ENCODE assay signal across 8 cellular contexts in the genomic region with DNA sequence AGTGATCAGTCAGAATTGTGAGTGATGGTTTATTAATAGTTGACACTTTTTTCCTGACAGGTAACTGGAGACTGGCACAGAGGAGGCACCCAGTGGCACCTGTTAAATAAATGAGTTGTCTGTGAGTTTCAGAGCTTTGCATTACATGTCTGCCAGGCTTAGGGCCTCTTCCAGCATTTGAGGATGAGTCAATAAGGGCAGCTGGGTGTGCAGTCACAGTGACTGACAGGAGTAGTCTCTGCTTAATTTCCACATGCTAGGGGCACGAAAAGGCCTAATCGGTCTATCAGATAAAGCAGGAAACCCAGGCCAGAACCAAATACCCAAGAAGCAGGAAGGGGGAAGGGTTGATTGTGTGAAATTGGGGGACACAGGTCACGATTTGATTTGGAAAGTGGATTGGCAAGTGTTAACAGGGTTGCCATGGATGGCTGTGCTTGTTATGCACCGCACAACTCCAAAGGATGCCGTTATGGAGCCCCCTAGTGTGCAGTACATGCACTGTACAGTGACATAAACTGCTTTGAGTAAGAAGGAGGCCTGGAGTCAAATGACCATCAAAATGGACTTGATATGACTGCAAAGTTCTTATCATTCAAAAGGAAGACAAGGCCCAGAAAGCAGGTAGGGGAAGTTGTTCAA.
DNase-seq lines count a peak whose midpoint lies in the region; ATAC-seq and TF ChIP-seq lines count a peak whose summit lies in the region.

No MANE protein-coding gene starts in this region.

- no peaks in the 10 kb centered on the region for H3K36me3 Mint-ChIP-seq in osteocyte (ENCODE audit: unreplicated experiment)

- DNase-seq in AG09309 (ENCODE audit: low read depth), result peak; percentile 10
- peak; percentile 14 for DNase-seq in NK-92 (lab: John Stamatoyannopoulos, UW; ENCODE audit: unreplicated experiment)
- peak; percentile 41 for DNase-seq in activated T-cell treated with anti-CD3 and anti-CD28 coated beads for 1 hour (ENCODE audit: low read depth)
- peak; percentile 52 for DNase-seq in fibroblast of mammary gland (ENCODE audit: low read depth)
- DNase-seq in osteocyte (ENCODE audit: extremely low spot score, unreplicated experiment), result no peak
- peak; percentile 20 to 37 for DNase-seq in uterus

- H3K27me3 ChIP-seq in uterus, result no peaks in the 10 kb centered on the region

- no peak overlapping the region for H3K4me3 Mint-ChIP-seq in osteocyte (ENCODE audit: unreplicated experiment)

- H3K4me1 ChIP-seq in uterus, result no peaks in the 10 kb centered on the region

- no peak for TF ChIP-seq POLR2A in uterus (IDR thresholded peaks at IDR 0.05)

- TF ChIP-seq CTCF in AG09309 (IDR thresholded peaks at IDR 0.05; ENCODE audit: control insufficient read depth, insufficient read depth, low read depth, low read length, missing control alignments), result peak; percentile 63
- TF ChIP-seq CTCF in fibroblast of mammary gland (conservative IDR thresholded peaks at IDR 0.05; ENCODE audit: control insufficient read depth, insufficient read depth, low read depth, low read length), result peak; percentile 68
- TF ChIP-seq CTCF in osteocyte (IDR thresholded peaks at IDR 0.05), result peak; percentile 71
- peak; percentile 35 to 49 (median 39) for TF ChIP-seq CTCF in uterus (IDR thresholded peaks at IDR 0.05)

- H3K36me3 ChIP-seq in uterus, result no peaks in the 10 kb centered on the region

- ATAC-seq in GM18861 (IDR thresholded peaks at IDR 0.05; ENCODE audit: unreplicated experiment) (peak; percentile 73), HG03280 (IDR thresholded peaks at IDR 0.05; ENCODE audit: unreplicated experiment) (peak; percentile 78)

- no peak overlapping the region for H3K4me3 ChIP-seq in AG09309 (ENCODE audit: control insufficient read depth, low read depth, low read length)
- H3K4me3 ChIP-seq in fibroblast of mammary gland (ENCODE audit: control insufficient read depth, low read depth, low read length), result no peak overlapping the region
- no peak overlapping the region for H3K4me3 ChIP-seq in uterus

- H3K27ac ChIP-seq in uterus, result no peak overlapping the region

- no peak overlapping the region for H3K27ac Mint-ChIP-seq in osteocyte (ENCODE audit: unreplicated experiment)

- H3K27me3 Mint-ChIP-seq in osteocyte (ENCODE audit: unreplicated experiment), result no peaks in the 10 kb centered on the region

- peaks cover 31% of the 10 kb centered on the region for H3K4me1 Mint-ChIP-seq in osteocyte (ENCODE audit: unreplicated experiment)

- intact Hi-C loops in uterus (cut with DNase I; ENCODE audit: low total_unique reads), result no loop called here

- no peaks in the 10 kb centered on the region for H3K9me3 ChIP-seq in uterus

- H3K9me3 Mint-ChIP-seq in osteocyte (ENCODE audit: unreplicated experiment), result no peaks in the 10 kb centered on the region
